Comparison of ENCODE assay signal across 8 cellular contexts in the genomic region with DNA sequence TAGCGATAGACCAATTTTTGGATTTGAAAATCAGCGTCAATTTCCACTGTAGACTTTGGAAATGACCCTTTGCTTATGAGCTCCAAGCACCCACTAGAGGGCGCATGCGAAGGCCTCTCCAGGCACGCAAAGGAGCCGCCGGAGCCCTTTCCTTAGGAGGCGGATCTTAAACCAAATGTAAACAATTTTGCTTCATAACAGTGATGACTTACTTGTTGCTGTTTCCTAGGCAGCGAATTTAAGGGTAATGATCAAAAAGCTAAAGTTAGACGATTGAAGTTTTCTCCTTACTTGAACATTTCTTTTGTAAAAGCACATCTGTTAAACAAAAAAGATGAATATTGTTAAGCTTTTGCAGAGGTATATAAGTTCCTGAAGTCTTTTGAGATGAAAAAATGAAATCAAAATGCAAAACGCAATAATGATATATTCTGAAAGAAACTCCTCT. TPM values are rescaled to one million over a fixed set of nuclear protein-coding genes. Genes with fewer than 3 reads are reported as not detected.
DNase-seq lines count a peak whose midpoint lies in the region; ATAC-seq and TF ChIP-seq lines count a peak whose summit lies in the region.

No MANE protein-coding gene starts in this region.

- no peak for TF ChIP-seq POLR2A in lower leg skin (IDR thresholded peaks at IDR 0.05)

- H3K36me3 ChIP-seq in BJ (ENCODE audit: control insufficient read depth, insufficient read depth, low read length) (no peaks in the 10 kb centered on the region), H7 (replicated peaks; ENCODE audit: control insufficient read depth, insufficient read depth, low read length) (no peaks in the 10 kb centered on the region)

- CTCF ChIA-PET in BJ (lab: Yijun Ruan, JAX) = interaction anchor here (0.6 to 3.7 kb wide), 39 partner anchors 9 to 750 kb away, joined by 3 to 22 read pairs (median 4); no protein-coding TSS in a partner anchor

- ATAC-seq in GM18498 (IDR thresholded peaks at IDR 0.05; ENCODE audit: unreplicated experiment) = no peak

- peak; percentile 97 for TF ChIP-seq CTCF in BJ (IDR thresholded peaks at IDR 0.05; ENCODE audit: insufficient read depth, low read depth, low read length)
- no peak for TF ChIP-seq CTCF in lower leg skin (IDR thresholded peaks at IDR 0.05)

- POLR2A ChIA-PET in BJ (lab: Charles Lee) = interaction anchor here (0.5 kb wide), 1 partner anchor 33 kb away, joined by 3 read pairs; no protein-coding TSS in a partner anchor

- H3K4me3 ChIP-seq in BJ (ENCODE audit: low read depth, low read length) = no peak overlapping the region
- no peak overlapping the region for H3K4me3 ChIP-seq in H7 (ENCODE audit: insufficient read depth, low read depth, low read length)
- H3K4me3 ChIP-seq in lower leg skin (ENCODE audit: low read depth, poor library complexity, severe bottlenecking) = no peak overlapping the region

- intact Hi-C loops in lower leg skin (cut with DNase I; ENCODE audit: low total_unique reads) = no loop called here

- no peak for DNase-seq in BJ (ENCODE audit: low read depth)
- DNase-seq in H7 = peak; percentile 76
- peak; percentile 78 for DNase-seq in NCI-H774 (lab: John Stamatoyannopoulos, UW)
- DNase-seq in activated CD4-positive, alpha-beta T cell treated with anti-CD3 and anti-CD28 coated beads, Interleukin-2, amount 50 U/mL, for 48 hours = peak; percentile 82 to 85
- peak; percentile 90 for DNase-seq in dermis blood vessel endothelial cell
- peak; percentile 47 to 91 for DNase-seq in lower leg skin (ENCODE audit: low spot score in 2 of 2)
- peak; percentile 55 to 83 (median 60) for DNase-seq in stimulated activated CD4-positive, alpha-beta T cell treated with anti-CD3 and anti-CD28 coated beads, TNF-alpha, amount 100 ng/mL, for 48 hours (ENCODE audit: low read depth in 3 of 3)

- 11 to 14% methylated on average over 11 of the region's 11 CpGs for WGBS in lower leg skin, 2 donors

- H3K27me3 ChIP-seq in BJ (ENCODE audit: control insufficient read depth, insufficient read depth, low read length) (peaks cover 7% of the 10 kb centered on the region), H7 (ENCODE audit: control insufficient read depth, insufficient read depth, low read length) (no peaks in the 10 kb centered on the region)

RNA-seq across cellular contexts. Expression of a gene that starts 29.2 kb away (rescaled TPM):
- 16.0 and 23.5 TPM in 2 replicates for polyA plus RNA-seq in BJ (2011; rRNA removed)
- 21.2 and 33.6 TPM in 2 replicates for polyA minus RNA-seq in BJ (2011; rRNA and poly(A)+ RNA removed)
- total RNA-seq in H7 (2014; rRNA removed; shearing (Covaris generic)) = 41.4 and 46.6 TPM in 2 replicates
- total RNA-seq in dermis blood vessel endothelial cell (57.3 and 62.9 TPM in 2 replicates), lower leg skin (10 to 100 TPM; 19.5 to 23.6 (median 20.9) TPM)
